In genomic region chr14:77027538-77028383, GRCh38 we compare ENCODE assay signal across 8 cellular contexts. TPM values are rescaled to one million over a fixed set of nuclear protein-coding genes. Genes with fewer than 3 reads are reported as not detected.
DNase-seq lines count a peak whose midpoint lies in the region; TF ChIP-seq lines count a peak whose summit lies in the region.

No MANE protein-coding gene starts in this region.

- no peaks in the 10 kb centered on the region for H3K9me3 ChIP-seq in ectodermal cell (ENCODE audit: control insufficient read depth, low read length)

- TF ChIP-seq CTCF in HFFc6 (IDR thresholded peaks at IDR 0.05): peak; percentile 57

- DNase-seq in NCI-H2081 (lab: John Stamatoyannopoulos, UW) (peak; percentile 49 to 66), NCI-H2081 treated with DMSO at 0.1 percent for 48 hours (lab: John Stamatoyannopoulos, UW) (no peak), HFFc6 (peak; percentile 67), MV-4-11 (lab: John Stamatoyannopoulos, UW) (peak; percentile 14), lung microvascular endothelial cell (ENCODE audit: low read depth in 2 of 2) (peak; percentile 66 to 69)
- peak; percentile 65 to 70 for DNase-seq in activated CD4-positive, alpha-beta T cell treated with anti-CD3 and anti-CD28 coated beads, Interleukin-2, amount 50 U/mL, for 4 hours
- DNase-seq in stimulated activated CD8-positive, alpha-beta memory T cell treated with anti-CD3 and anti-CD28 coated beads, Interleukin-7, amount 100 ng/mL, for 24 hours (ENCODE audit: low read depth): peak; percentile 34

- H3K4me3 ChIP-seq in ectodermal cell (ENCODE audit: insufficient read depth, low read depth, low read length): peak overlapping the region; percentile 71

- H3K4me1 ChIP-seq in ectodermal cell (ENCODE audit: control insufficient read depth, insufficient read depth, low read length): peaks cover 61% of the 10 kb centered on the region

- peaks cover 13% of the 10 kb centered on the region for H3K27me3 Mint-ChIP-seq in HFFc6 (ENCODE audit: insufficient read depth)

- peak overlapping the region; percentile 84 for H3K27ac Mint-ChIP-seq in HFFc6

- H3K36me3 Mint-ChIP-seq in HFFc6 (ENCODE audit: low read depth): peaks cover 22% of the 10 kb centered on the region

- peaks cover 30% of the 10 kb centered on the region for H3K27me3 ChIP-seq in ectodermal cell (ENCODE audit: control insufficient read depth, insufficient read depth, low read length, poor library complexity, severe bottlenecking)

- H3K4me3 Mint-ChIP-seq in HFFc6: peak overlapping the region; percentile 83

- no peaks in the 10 kb centered on the region for H3K9me3 Mint-ChIP-seq in HFFc6

- H3K4me1 Mint-ChIP-seq in HFFc6 (ENCODE audit: low read depth): peaks cover 50% of the 10 kb centered on the region

- 0 to 1% methylated on average over 81 of the region's 81 CpGs for WGBS in ectodermal cell, 2 experiments

- no peaks in the 10 kb centered on the region for H3K36me3 ChIP-seq in ectodermal cell (ENCODE audit: control insufficient read depth, insufficient read depth, low read length)

- peak overlapping the region; percentile 55 for H3K27ac ChIP-seq in ectodermal cell (ENCODE audit: insufficient read depth, low read depth, low read length, poor library complexity, severe bottlenecking)

RNA-seq across cellular contexts. Expression of gene IRF2BPL, which starts 0.7 kb away (rescaled TPM):
- total RNA-seq in HFFc6 (2021; fragmentation: NEBNext Ultra II Directional; extraction: Animal tissue kit (Norgen Biotek cat#: 25700)): 10 to 100 TPM; 37.1 to 46.3 (median 38.3) TPM
- 15.5 TPM for polyA plus RNA-seq in ectodermal cell (2013, experiment 1 of 4)
- polyA plus RNA-seq in ectodermal cell (2013, experiment 2 of 4): 12.7 TPM
- polyA plus RNA-seq in ectodermal cell (2013, experiment 3 of 4): 15.6 TPM
- 16.1 TPM for polyA plus RNA-seq in ectodermal cell (2013, experiment 4 of 4)
- total RNA-seq in lung microvascular endothelial cell: 5.4 and 10.1 TPM in 2 replicates
